In the genomic region with DNA sequence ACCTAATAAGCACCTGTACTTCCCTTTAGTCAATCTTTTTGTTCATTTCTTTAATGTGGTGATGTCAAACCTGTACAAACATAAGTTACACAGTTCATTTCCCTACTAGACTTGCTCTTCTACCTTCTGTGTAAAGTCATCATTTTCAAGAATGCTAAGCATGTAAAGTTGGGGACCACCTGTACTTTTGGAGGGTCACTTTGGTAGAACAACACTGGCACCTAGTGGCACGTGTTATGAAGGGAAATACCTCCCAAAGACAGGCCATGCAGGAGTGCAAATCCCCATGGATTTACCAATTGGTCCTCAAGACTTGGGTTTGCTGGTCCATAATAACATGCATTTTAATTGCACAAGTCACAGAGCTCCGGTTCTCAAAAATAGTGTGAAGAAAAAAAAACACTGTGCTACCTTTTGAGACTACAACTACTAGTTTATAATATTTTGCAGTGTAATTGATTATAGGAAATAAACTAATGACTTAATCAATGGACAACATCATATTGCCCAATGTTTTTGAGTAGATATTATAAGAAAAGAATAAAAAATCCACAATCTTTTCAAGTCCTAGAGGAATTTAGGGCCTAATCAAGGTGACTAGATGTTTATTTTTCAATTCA, we compare ENCODE assay signal across 8 cellular contexts.
DNase-seq lines count a peak whose midpoint lies in the region; ATAC-seq and TF ChIP-seq lines count a peak whose summit lies in the region.

No MANE protein-coding gene starts in this region.

- H3K4me3 Mint-ChIP-seq in mesothelial cell of epicardium = no peak overlapping the region

- peaks cover 6% of the 10 kb centered on the region for H3K36me3 Mint-ChIP-seq in mesothelial cell of epicardium

- intact Hi-C loops in dorsolateral prefrontal cortex (cut with DNase I) = loop anchor here (2.0 kb wide), 2 partner anchors 430 to 434 kb away; no protein-coding TSS in a partner anchor

- H3K9me3 ChIP-seq in NT2/D1 (ENCODE audit: insufficient read depth, low read length) = no peaks in the 10 kb centered on the region

- no peaks in the 10 kb centered on the region for H3K27me3 ChIP-seq in NT2/D1 (ENCODE audit: insufficient read depth, insufficient read length)
- peaks cover 0 to 44% (median 6%) of the 10 kb centered on the region in 45 donors for H3K27me3 ChIP-seq in dorsolateral prefrontal cortex

- H3K9me3 Mint-ChIP-seq in mesothelial cell of epicardium = peaks cover 8% of the 10 kb centered on the region

- ATAC-seq in GM18498 (IDR thresholded peaks at IDR 0.05; ENCODE audit: unreplicated experiment) = no peak

- peaks cover 43% of the 10 kb centered on the region for H3K4me1 Mint-ChIP-seq in mesothelial cell of epicardium

- no peak overlapping the region for H3K9ac ChIP-seq in NT2/D1 (ENCODE audit: insufficient read length, low read depth)

- DNase-seq in AG09309 (ENCODE audit: low read depth) (peak; percentile 23), NT2/D1 (ENCODE audit: low read depth, low spot score) (peak; percentile 80), dorsolateral prefrontal cortex (peak in 3 of 10 donors; percentile 8 to 52 (median 43)), mesothelial cell of epicardium (ENCODE audit: low spot score in 2 of 2, unreplicated experiment in 2 of 2) (peak in 1 of 2 experiments; percentile 67), mesenteric fat pad (ENCODE audit: low spot score) (no peak)
- no peak for DNase-seq in activated CD4-positive, alpha-beta T cell treated with anti-CD3 and anti-CD28 coated beads for 1 hour

- H3K27me3 Mint-ChIP-seq in mesothelial cell of epicardium (ENCODE audit: low read depth) = no peaks in the 10 kb centered on the region

- TF ChIP-seq CTCF in AG09309 (IDR thresholded peaks at IDR 0.05; ENCODE audit: control insufficient read depth, insufficient read depth, low read depth, low read length, missing control alignments) (peak; percentile 78), GM12875 (IDR thresholded peaks at IDR 0.05; ENCODE audit: borderline replicate concordance, insufficient read depth, low read depth, low read length) (peak; percentile 48; the same call in 1 of the 2 replicates), dorsolateral prefrontal cortex (IDR thresholded peaks at IDR 0.05 in 54 of 56, conservative IDR thresholded peaks at IDR 0.05 in 2 of 56; ENCODE audit: low read depth in 1 of 56, partially characterized antibody in 56 of 56) (peak in 55 of 56 donors; percentile 19 to 74 (median 53)), mesothelial cell of epicardium (IDR thresholded peaks at IDR 0.05; ENCODE audit: unreplicated experiment) (peak; percentile 63)

- H3K27ac Mint-ChIP-seq in mesothelial cell of epicardium = no peak overlapping the region

- no peaks in the 10 kb centered on the region for H3K4me1 ChIP-seq in NT2/D1 (ENCODE audit: insufficient read depth, insufficient read length)

- no peak overlapping the region for H3K4me3 ChIP-seq in AG09309 (ENCODE audit: control insufficient read depth, low read depth, low read length)
- H3K4me3 ChIP-seq in GM12875 (ENCODE audit: low read depth, low read length) = no peak overlapping the region
- H3K4me3 ChIP-seq in NT2/D1 (ENCODE audit: insufficient read length, low read depth) = no peak overlapping the region
- H3K4me3 ChIP-seq in dorsolateral prefrontal cortex = no peak overlapping the region

- no peaks in the 10 kb centered on the region for H3K36me3 ChIP-seq in NT2/D1 (ENCODE audit: insufficient read depth, insufficient read length, low read length)

- H3K27ac ChIP-seq in dorsolateral prefrontal cortex = no peak overlapping the region

Comparison
In these comparisons a context has a peak if more than half of its experiments do, and no peak if none do; other contexts are left out.
1. DNase-seq: peak in AG09309 (single experiment) and NT2/D1 (single experiment); none in activated CD4-positive, alpha-beta T cell treated with anti-CD3 and anti-CD28 coated beads for 1 hour (single experiment) and mesenteric fat pad (single experiment).
2. Peak in every context shown above with its lines, with median percentiles within 50 percentile points of each other: CTCF ChIP-seq.